Comparison of ENCODE assay signal across 21 cellular contexts in the genomic region with DNA sequence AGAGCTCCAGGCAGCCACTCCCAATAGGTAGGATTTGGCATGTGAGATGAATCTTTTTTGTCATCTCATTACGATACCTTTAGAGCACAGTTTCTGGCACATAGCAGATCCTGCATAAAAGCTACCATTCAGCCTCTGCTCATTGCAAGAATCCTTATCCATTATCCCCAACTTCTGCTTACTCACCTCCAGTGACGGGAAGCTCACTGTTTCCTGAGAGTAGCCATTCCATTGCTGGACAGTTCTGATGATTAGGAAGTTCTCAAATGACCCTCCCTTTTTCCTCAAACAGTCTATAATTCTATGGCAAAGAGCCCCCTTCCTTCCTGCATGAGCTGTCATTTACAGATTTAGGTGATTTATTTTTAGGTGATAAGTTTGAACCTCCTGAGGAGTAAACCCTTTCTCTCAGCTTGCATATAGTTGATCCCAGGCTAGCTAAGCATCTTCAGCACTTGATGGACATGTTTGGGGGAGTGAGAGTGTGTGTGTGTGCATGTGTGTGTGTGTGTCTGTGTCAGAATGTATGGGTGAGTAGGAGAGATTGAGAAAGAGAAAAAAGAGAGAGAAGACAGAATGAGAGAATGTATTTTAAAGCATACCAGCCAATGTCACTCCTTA.
A peak's percentile ranks its signal among the peaks of the same experiment; 100 is the strongest.
DNase-seq lines count a peak whose midpoint lies in the region; ATAC-seq, FAIRE-seq and TF ChIP-seq lines count a peak whose summit lies in the region.
"Had no signal": no experiment of that assay in that cellular context is flagged by ENCODE, and none has a peak within 500 bp of the region (broad histone marks: within the 10 kb centered on the region; RNA-seq: fewer than 3 reads in every experiment).

No MANE protein-coding gene starts in this region.

- H3K27ac ChIP-seq in K562 (ENCODE audit: extremely low read depth, low read depth, low read length) (no peak overlapping the region), mesenchymal stem cell (ENCODE audit: low read length, poor library complexity, severe bottlenecking) (no peak overlapping the region), gastrocnemius medialis (peak overlapping the region; percentile 84 to 94 (median 90)), foreskin keratinocyte (no peak overlapping the region)
- H3K27ac ChIP-seq: GM23248, KMS-11 had no signal

- intact Hi-C loops in K562 (cut with micrococcal nuclease) (no loop called here), gastrocnemius medialis (cut with DNase I; ENCODE audit: low total_unique reads) (loop anchor here (2.0 to 10.0 kb wide), 4 partner anchors 83 to 164 kb away; partner anchors contain the start of genes CHCHD4 and TMEM43)

- H3K9me3 ChIP-seq in K562 (replicated peaks; ENCODE audit: control insufficient read depth, insufficient read depth, low read depth, low read length) (no peaks in the 10 kb centered on the region), mesenchymal stem cell (ENCODE audit: control insufficient read depth, low read length) (no peaks in the 10 kb centered on the region), gastrocnemius medialis (no peaks in the 10 kb centered on the region)
- H3K9me3 ChIP-seq: SJCRH30 had no signal

- H2AFZ ChIP-seq in K562 (ENCODE audit: low read depth, low read length) (no peak overlapping the region), mesenchymal stem cell (ENCODE audit: low read depth, low read length) (no peak overlapping the region)
- H2AFZ ChIP-seq: GM23248 had no signal

- no peak overlapping the region for H3K4ac ChIP-seq in mesenchymal stem cell (ENCODE audit: low read depth in 1 of 2, low read length in 2 of 2)

- no peak for TF ChIP-seq RAD21 in K562 (CRISPR knock-in tag; conservative IDR thresholded peaks at IDR 0.05 in 1 of 2, IDR thresholded peaks at IDR 0.05 in 1 of 2)

- no peak for TF ChIP-seq CTCF in K562 (IDR thresholded peaks at IDR 0.05 in 2 of 3, conservative IDR thresholded peaks at IDR 0.05 in 1 of 3; ENCODE audit: insufficient read depth in 2 of 3, low read depth in 1 of 3, low read length in 3 of 3)
- TF ChIP-seq CTCF in gastrocnemius medialis (IDR thresholded peaks at IDR 0.05 in 4 of 5, conservative IDR thresholded peaks at IDR 0.05 in 1 of 5): no peak
- no peak for TF ChIP-seq CTCF in foreskin keratinocyte (conservative IDR thresholded peaks at IDR 0.05)

- no peaks in the 10 kb centered on the region for H3K9me1 ChIP-seq in K562 (ENCODE audit: control insufficient read depth, insufficient read depth, low read length)

- no peak for ATAC-seq in K562
- ATAC-seq in gastrocnemius medialis: no peak
- ATAC-seq in foreskin keratinocyte: no peak

- H3K4me2 ChIP-seq in K562 (ENCODE audit: insufficient read depth, low read length) (no peak overlapping the region), mesenchymal stem cell (ENCODE audit: low read length, poor library complexity, severe bottlenecking) (no peak overlapping the region)
- H3K4me2 ChIP-seq: KMS-11 had no signal

- POLR2A ChIA-PET in K562 (lab: Yijun Ruan, JAX): interaction anchor here (0.6 to 1.5 kb wide), 6 partner anchors 9 to 49 kb away, joined by 3 to 5 read pairs (median 4); no protein-coding TSS in a partner anchor

- no peak for TF ChIP-seq POLR2A in K562 (conservative IDR thresholded peaks at IDR 0.05)
- TF ChIP-seq POLR2A in gastrocnemius medialis (IDR thresholded peaks at IDR 0.05): no peak

- H3K4me3 Mint-ChIP-seq in activated naive CD8-positive, alpha-beta T cell treated with anti-CD3 and anti-CD28 coated beads for 36 hours: no peak overlapping the region
- H3K4me3 Mint-ChIP-seq: CD4-positive, alpha-beta memory T cell; H9 had no signal

- no peaks in the 10 kb centered on the region for H3K9me3 Mint-ChIP-seq in activated naive CD8-positive, alpha-beta T cell treated with anti-CD3 and anti-CD28 coated beads for 36 hours
- H3K9me3 Mint-ChIP-seq: CD4-positive, alpha-beta memory T cell; H9 had no signal

- H3K9ac ChIP-seq in K562 (ENCODE audit: insufficient read depth in 1 of 2, low read depth in 2 of 2, low read length in 2 of 2) (no peak overlapping the region), mesenchymal stem cell (ENCODE audit: low read length) (no peak overlapping the region)
- H3K9ac ChIP-seq: GM23248, KMS-11 had no signal

- H3K36me3 ChIP-seq in K562 (ENCODE audit: control insufficient read depth, insufficient read depth, low read length) (no peaks in the 10 kb centered on the region), mesenchymal stem cell (ENCODE audit: control insufficient read depth in 1 of 2, insufficient read depth in 2 of 2, low read depth in 1 of 2, low read length in 2 of 2) (no peaks in the 10 kb centered on the region), gastrocnemius medialis (no peaks in the 10 kb centered on the region)
- H3K36me3 ChIP-seq: SJCRH30 had no signal

- H4K8ac ChIP-seq in mesenchymal stem cell (ENCODE audit: low read length): no peak overlapping the region

- no peak overlapping the region for H3K18ac ChIP-seq in mesenchymal stem cell (ENCODE audit: low read depth in 1 of 2, low read length in 2 of 2)

- FAIRE-seq in K562 (lab: Jason Lieb, UNC): no peak
- FAIRE-seq: G401.6, RCC 7860 had no signal

- no peaks in the 10 kb centered on the region for H3K79me1 ChIP-seq in mesenchymal stem cell (replicated peaks; ENCODE audit: low read length, poor library complexity, severe bottlenecking)

- no peaks in the 10 kb centered on the region for H3K27me3 Mint-ChIP-seq in activated naive CD8-positive, alpha-beta T cell treated with anti-CD3 and anti-CD28 coated beads for 36 hours

- WGBS in K562 (ENCODE audit: insufficient coverage, low coverage, missing lambda C conversion rate): 41% methylated on average over 2 of the region's 2 CpGs
- WGBS in mesenchymal stem cell: 94% methylated on average over 2 of the region's 2 CpGs

- H4K20me1 ChIP-seq in K562 (replicated peaks; ENCODE audit: control insufficient read depth, insufficient read depth, low read length): no peaks in the 10 kb centered on the region

- no peaks in the 10 kb centered on the region for H3K36me3 Mint-ChIP-seq in activated naive CD8-positive, alpha-beta T cell treated with anti-CD3 and anti-CD28 coated beads for 36 hours
- H3K36me3 Mint-ChIP-seq: CD4-positive, alpha-beta memory T cell had no signal

- H3K14ac ChIP-seq in mesenchymal stem cell (ENCODE audit: low read length in 2 of 2): no peak overlapping the region

- no peak overlapping the region for H3K23ac ChIP-seq in mesenchymal stem cell (ENCODE audit: low read length in 2 of 2)

- H3K27me3 ChIP-seq in K562 (ENCODE audit: control insufficient read depth in 2 of 2, insufficient read depth in 2 of 2, low read length in 2 of 2) (no peaks in the 10 kb centered on the region), mesenchymal stem cell (ENCODE audit: control insufficient read depth in 1 of 2, insufficient read depth in 1 of 2, low read length in 2 of 2) (peaks cover 0 to 54% of the 10 kb centered on the region in 2 experiments), gastrocnemius medialis (no peaks in the 10 kb centered on the region), foreskin keratinocyte (peaks cover 7% of the 10 kb centered on the region)
- H3K27me3 ChIP-seq: SJCRH30 had no signal

- no peak overlapping the region for H2BK120ac ChIP-seq in mesenchymal stem cell (ENCODE audit: low read depth, low read length)

- peak overlapping the region; percentile 68 for H2AK5ac ChIP-seq in mesenchymal stem cell (ENCODE audit: low read length, severe bottlenecking)

- H3K79me2 ChIP-seq in K562 (ENCODE audit: control insufficient read depth, insufficient read depth, low read length): no peaks in the 10 kb centered on the region

- H2BK5ac ChIP-seq in mesenchymal stem cell (ENCODE audit: low read depth, low read length, poor library complexity, severe bottlenecking): no peak overlapping the region

- H3K27ac Mint-ChIP-seq in activated naive CD8-positive, alpha-beta T cell treated with anti-CD3 and anti-CD28 coated beads for 36 hours: no peak overlapping the region
- H3K27ac Mint-ChIP-seq: CD4-positive, alpha-beta memory T cell; H9 had no signal

- H3K4me1 Mint-ChIP-seq in activated naive CD8-positive, alpha-beta T cell treated with anti-CD3 and anti-CD28 coated beads for 36 hours: no peaks in the 10 kb centered on the region
- H3K4me1 Mint-ChIP-seq: CD4-positive, alpha-beta memory T cell had no signal

- DNase-seq in NCI-H69 (lab: John Stamatoyannopoulos, UW) (peak; percentile 18), K562 (ENCODE audit: extremely low read depth in 1 of 4, low spot score in 3 of 4) (no peak), mesenchymal stem cell (no peak), gastrocnemius medialis (no peak), NCI-H2227 (lab: John Stamatoyannopoulos, UW; ENCODE audit: unreplicated experiment) (no peak), foreskin keratinocyte (no peak)
- DNase-seq in effector CD4-positive, alpha-beta T cell: no peak
- no peak for DNase-seq in activated naive CD8-positive, alpha-beta T cell treated with anti-CD3 and anti-CD28 coated beads for 36 hours
- DNase-seq: Calu3; CD4-positive, alpha-beta memory T cell; GM23248; H9; NCI-H1092 treated with DMSO at 0.1 percent for 48 hours; NCI-H1930; NCI-H2227 treated with DMSO at 0.1 percent for 48 hours; NCI-H510A; NCI-H748 treated with DMSO at 0.1 percent for 48 hours had no signal

- H2BK12ac ChIP-seq in mesenchymal stem cell (ENCODE audit: low read length in 2 of 2): no peak overlapping the region

- TF ChIP-seq EP300 in K562 (IDR thresholded peaks at IDR 0.05; ENCODE audit: low read length): no peak

- no peak overlapping the region for H3K4me3 ChIP-seq in K562
- H3K4me3 ChIP-seq in mesenchymal stem cell (ENCODE audit: insufficient read depth in 1 of 2, low read depth in 1 of 2, low read length in 2 of 2): no peak overlapping the region
- H3K4me3 ChIP-seq in gastrocnemius medialis: no peak overlapping the region
- H3K4me3 ChIP-seq: GM23248, SJCRH30 had no signal

- H3K4me1 ChIP-seq in K562 (replicated peaks in 1 of 2; ENCODE audit: control insufficient read depth in 2 of 2, insufficient read depth in 2 of 2, low read length in 2 of 2) (peaks cover 6 to 23% of the 10 kb centered on the region in 2 experiments; a peak in 3 of 5 replicates), mesenchymal stem cell (ENCODE audit: control insufficient read depth, insufficient read depth, low read depth, low read length) (peaks cover 20% of the 10 kb centered on the region), gastrocnemius medialis (peaks cover 29 to 53% of the 10 kb centered on the region in 2 donors), foreskin keratinocyte (no peaks in the 10 kb centered on the region)

- no peak overlapping the region for H2BK15ac ChIP-seq in mesenchymal stem cell (ENCODE audit: low read depth, poor library complexity, severe bottlenecking)

- H4K91ac ChIP-seq in mesenchymal stem cell (ENCODE audit: low read length): no peak overlapping the region

- in situ Hi-C loops in K562 (cut with MboI) (no loop called here), gastrocnemius medialis (cut with MboI; ENCODE audit: low sequenced_read_pairs in 4 of 4) (loop anchor here in 1 of 4 donors (10.0 kb wide), 1 partner anchor 107 kb away; no protein-coding TSS in a partner anchor)

- CTCF ChIA-PET in K562 (lab: Yijun Ruan, JAX; ENCODE audit: low intra/inter-chr PET ratio): no interaction called here

- no TSS peak for BruUV-seq in K562 (replicated peaks; lab: Mats Ljungman, UMichigan)

Comparison
In these comparisons a context has a peak if more than half of its experiments do, and no peak if none do; other contexts are left out.
1. H3K27ac ChIP-seq: peak in gastrocnemius medialis (4 of 4); none in K562 (single experiment), mesenchymal stem cell (single experiment) and foreskin keratinocyte (single experiment).